ENCODE assay signal across 17 cellular contexts in the genomic region with DNA sequence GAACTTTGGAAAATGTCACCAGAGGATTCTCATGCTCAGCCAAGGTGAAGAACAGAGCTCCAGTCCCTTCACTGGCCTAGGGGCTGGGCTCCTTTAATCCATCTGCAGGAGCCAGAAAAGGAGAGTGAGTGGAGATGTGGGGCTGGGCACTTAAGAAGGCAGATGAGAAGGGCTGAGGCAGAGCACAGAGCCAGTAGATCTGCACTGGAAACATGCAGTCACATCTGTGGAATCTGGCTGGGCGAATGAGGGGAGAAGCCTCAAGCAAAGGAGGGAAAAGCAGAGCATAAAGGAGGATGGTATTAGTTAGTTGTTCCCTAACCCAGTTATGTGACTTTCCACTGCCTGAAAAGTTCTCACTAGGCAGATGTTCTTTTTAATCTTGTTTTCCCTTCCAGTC. TPM values are rescaled to one million over a fixed set of nuclear protein-coding genes. Genes with fewer than 3 reads are reported as not detected.
DNase-seq lines count a peak whose midpoint lies in the region; FAIRE-seq and TF ChIP-seq lines count a peak whose summit lies in the region.
"Had no signal": no experiment of that assay in that cellular context is flagged by ENCODE, and none has a peak within 500 bp of the region (broad histone marks: within the 10 kb centered on the region; RNA-seq: fewer than 3 reads in every experiment).

No MANE protein-coding gene starts in this region.

- peak overlapping the region; percentile 43 for H3K27ac ChIP-seq in smooth muscle cell (ENCODE audit: low read depth)

- H3K36me3 Mint-ChIP-seq in HFFc6 (ENCODE audit: low read depth) (peaks cover 27% of the 10 kb centered on the region), endothelial cell (ENCODE audit: low read depth, unreplicated experiment) (peaks cover 30% of the 10 kb centered on the region)

- peak overlapping the region; percentile 6 for H3K4me2 ChIP-seq in smooth muscle cell

- H3K27me3 Mint-ChIP-seq in HFFc6 (ENCODE audit: insufficient read depth) (peaks cover 9% of the 10 kb centered on the region), endothelial cell (ENCODE audit: unreplicated experiment) (peaks cover 6% of the 10 kb centered on the region)

- no peaks in the 10 kb centered on the region for H4K20me1 ChIP-seq in smooth muscle cell (ENCODE audit: low read depth)

- H3K4me3 Mint-ChIP-seq in HFFc6 = no peak overlapping the region
- H3K4me3 Mint-ChIP-seq in endothelial cell (ENCODE audit: unreplicated experiment) = peak overlapping the region; percentile 50

- H3K27ac Mint-ChIP-seq in HFFc6 (0 out of 2 replicates have a peak overlapping the region, but pooled peaks have one; percentile 35), endothelial cell (ENCODE audit: unreplicated experiment) (no peak overlapping the region)

- 33% methylated on average over 1 of the region's 1 CpG for WGBS in smooth muscle cell (ENCODE audit: low lambda C conversion rate)

- no peak overlapping the region for H3K4me3 ChIP-seq in smooth muscle cell
- H3K4me3 ChIP-seq: GM12878, MG63 had no signal

- no peak overlapping the region for H2AFZ ChIP-seq in smooth muscle cell (ENCODE audit: low read depth)

- H3K9ac ChIP-seq in smooth muscle cell (ENCODE audit: low read depth) = no peak overlapping the region

- DNase-seq in HFFc6 (peak; percentile 20), endothelial cell (ENCODE audit: low spot score) (no peak), islet precursor cell (peak; percentile 88), smooth muscle cell (lab: John Stamatoyannopoulos, UW; ENCODE audit: unreplicated experiment) (no peak), GM19239 (ENCODE audit: insufficient read length, low spot score) (no peak), GF-D8 (lab: John Stamatoyannopoulos, UW) (no peak), NCI-H748 treated with DMSO at 0.1 percent for 48 hours (lab: John Stamatoyannopoulos, UW) (no peak), NCI-H345 treated with DMSO at 0.1 percent for 48 hours (lab: John Stamatoyannopoulos, UW; ENCODE audit: unreplicated experiment) (no peak)
- DNase-seq: GDM1, Kasumi-1, MG63, NCI-H1092, NCI-H146, NCI-H2081 treated with DMSO at 0.1 percent for 48 hours had no signal

- H3K4me1 Mint-ChIP-seq in HFFc6 (ENCODE audit: low read depth) = peaks cover 59% of the 10 kb centered on the region
- H3K4me1 Mint-ChIP-seq in endothelial cell (ENCODE audit: unreplicated experiment) = peaks cover 33% of the 10 kb centered on the region
- H3K4me1 Mint-ChIP-seq: CD14-positive monocyte had no signal

- TF ChIP-seq CTCF in HFFc6 (IDR thresholded peaks at IDR 0.05) = no peak
- TF ChIP-seq CTCF in endothelial cell (IDR thresholded peaks at IDR 0.05; ENCODE audit: unreplicated experiment) = no peak
- TF ChIP-seq CTCF in smooth muscle cell (IDR thresholded peaks at IDR 0.05; ENCODE audit: borderline replicate concordance, insufficient read depth, poor library complexity, severe bottlenecking) = no peak

- FAIRE-seq in GM19239 (lab: Jason Lieb, UNC) = no peak
- FAIRE-seq: GM12878, RCC 7860 had no signal

- H3K9me3 Mint-ChIP-seq in HFFc6 (no peaks in the 10 kb centered on the region), endothelial cell (ENCODE audit: unreplicated experiment) (no peaks in the 10 kb centered on the region)

- no peaks in the 10 kb centered on the region for H3K27me3 ChIP-seq in smooth muscle cell (ENCODE audit: low read depth)
- H3K27me3 ChIP-seq: MG63 had no signal

- H3K79me2 ChIP-seq in smooth muscle cell (ENCODE audit: low read depth) = no peaks in the 10 kb centered on the region

- no peaks in the 10 kb centered on the region for H3K9me3 ChIP-seq in smooth muscle cell (replicated peaks; ENCODE audit: low read depth)
- H3K9me3 ChIP-seq: MG63 had no signal

- H3F3A ChIP-seq in smooth muscle cell (ENCODE audit: low read depth) = peaks cover 20% of the 10 kb centered on the region

- H3K4me1 ChIP-seq in smooth muscle cell (ENCODE audit: low read depth) = peaks cover 19% of the 10 kb centered on the region

- no peaks in the 10 kb centered on the region for H3K36me3 ChIP-seq in smooth muscle cell (ENCODE audit: low read depth)
- H3K36me3 ChIP-seq: MG63 had no signal

RNA-seq across cellular contexts. Expression of a gene that starts 50.4 kb away (rescaled TPM):
- total RNA-seq in HFFc6 (2021; fragmentation: NEBNext Ultra II Directional; extraction: Animal tissue kit (Norgen Biotek cat#: 25700)) = 100 to 1,000 TPM; 126 to 148 (median 130) TPM
- total RNA-seq in endothelial cell (ENCODE audit: unreplicated experiment) (182 TPM), smooth muscle cell (49.4 and 49.9 TPM in 2 replicates)
- polyA plus RNA-seq in smooth muscle cell = 117 and 123 TPM in 2 replicates
- polyA plus RNA-seq: CD14-positive monocyte had no signal

Comparison
In these comparisons a context has a peak if more than half of its experiments do, and no peak if none do; other contexts are left out.
1. DNase-seq: peak in HFFc6 (single experiment) and islet precursor cell (single experiment); none in endothelial cell (single experiment), smooth muscle cell (single experiment), GM19239 (single experiment), GF-D8 (single experiment), NCI-H748 treated with DMSO at 0.1 percent for 48 hours (single experiment) and NCI-H345 treated with DMSO at 0.1 percent for 48 hours (single experiment).